ENCODE assay signal across 1 cellular context in the genomic region with DNA sequence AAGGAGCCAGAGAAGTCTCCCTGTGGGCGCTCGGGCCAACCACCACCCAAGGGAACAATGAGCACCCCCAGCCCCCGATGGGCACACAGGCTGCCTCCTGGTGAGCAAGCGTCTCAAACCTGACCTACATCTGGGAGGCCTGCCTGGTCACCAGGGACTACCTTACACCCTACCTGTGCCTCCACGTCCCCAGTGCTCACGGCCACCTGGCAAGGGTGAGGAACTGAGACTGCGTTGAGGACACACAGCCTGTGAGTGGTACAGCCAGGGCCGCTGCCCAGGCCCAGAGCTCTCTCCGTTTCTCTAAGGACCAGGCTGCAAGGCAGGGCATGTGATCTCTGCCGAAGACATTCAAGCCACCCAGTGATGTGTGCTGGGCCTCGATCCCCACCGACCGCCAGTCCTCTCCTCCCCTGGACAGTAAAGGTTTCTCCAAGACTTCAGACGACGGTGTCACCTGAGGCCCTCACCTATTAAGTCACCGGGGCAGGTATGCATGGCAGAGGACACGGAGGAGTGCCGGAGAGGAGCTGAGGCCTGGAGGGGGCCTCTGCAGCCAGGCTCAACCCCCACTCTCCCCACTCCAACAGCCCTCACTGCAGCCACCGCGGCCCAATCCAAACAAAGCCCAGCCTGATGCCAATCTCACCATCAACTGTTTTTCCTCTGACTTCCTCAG.
TF ChIP-seq lines count a peak whose summit lies in the region.

No MANE protein-coding gene starts in this region.

TF ChIP-seq in GM12878, 131 proteins besides CTCF, POLR2A, EP300 and RAD21:
- TF ChIP-seq WRNIP1 (IDR thresholded peaks at IDR 0.05; ENCODE audit: borderline replicate concordance, low read depth, low read length) (no peak), POU2F2 (IDR thresholded peaks at IDR 0.05; ENCODE audit: borderline replicate concordance, low read depth, low read length) (no peak), FOS (IDR thresholded peaks at IDR 0.05; ENCODE audit: borderline replicate concordance, extremely low read depth, insufficient read length) (no peak), BCL3 (IDR thresholded peaks at IDR 0.05; ENCODE audit: borderline replicate concordance, insufficient read depth, low read depth, low read length, poor library complexity, severe bottlenecking) (no peak)
TF ChIP-seq in GM12878: peak in this region for 0.
